ENCODE assay signal across 8 cellular contexts in the genomic region with DNA sequence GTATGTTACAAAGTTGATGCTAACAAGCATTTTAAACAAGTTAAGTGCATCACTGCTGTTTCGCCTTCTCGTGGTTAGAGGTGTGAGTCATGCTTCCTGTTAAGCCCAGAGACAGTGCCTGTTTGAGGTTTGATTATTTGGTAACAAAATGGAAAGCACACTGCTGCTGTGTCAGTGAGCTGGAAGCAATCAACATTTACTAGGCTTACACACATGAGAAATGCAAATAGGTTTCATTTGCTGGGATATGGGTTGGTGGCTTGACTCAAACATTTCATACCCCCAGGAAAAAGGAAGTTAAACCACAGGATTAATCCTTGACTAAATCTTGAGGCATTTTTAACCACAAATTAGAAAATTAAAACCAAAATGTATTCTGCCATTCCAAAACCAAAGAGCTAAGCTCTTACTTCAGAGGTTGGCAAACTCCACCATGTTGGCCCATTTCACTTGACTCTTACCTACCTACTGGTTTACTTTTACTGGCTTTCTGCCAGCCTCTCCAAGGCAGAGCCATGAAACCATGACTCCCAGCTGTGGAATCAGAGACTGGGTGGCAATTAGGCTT.
DNase-seq lines count a peak whose midpoint lies in the region; ATAC-seq and TF ChIP-seq lines count a peak whose summit lies in the region.

No MANE protein-coding gene starts in this region.

- peak overlapping the region; percentile 33 for H3K4me3 Mint-ChIP-seq in activated T-helper 17 cell treated with anti-CD3 and anti-CD28 coated beads, Interleukin-2, amount 50 U/mL, for 72 hours
- no peak overlapping the region for H3K4me3 Mint-ChIP-seq in stimulated activated memory B cell treated with anti-CD40 and anti-IgM and Interleukin-4, amounts not matched to agents 10 μg/mL and 1 μg/mL and 100 μg/mL, for 72 hours

- no peaks in the 10 kb centered on the region for H3K27me3 ChIP-seq in BE2C
- H3K27me3 ChIP-seq in Peyer's patch = no peaks in the 10 kb centered on the region

- DNase-seq in BE2C (peak; percentile 49), Peyer's patch (peak in 2 of 3 donors; percentile 19 to 67), islet precursor cell (peak; percentile 92), cerebellar nuclear complex (lab: John Stamatoyannopoulos, UW) (no peak)

- peaks cover 12% of the 10 kb centered on the region for H3K4me1 Mint-ChIP-seq in activated T-helper 17 cell treated with anti-CD3 and anti-CD28 coated beads, Interleukin-2, amount 50 U/mL, for 72 hours
- H3K4me1 Mint-ChIP-seq in stimulated activated memory B cell treated with anti-CD40 and anti-IgM and Interleukin-4, amounts not matched to agents 10 μg/mL and 1 μg/mL and 100 μg/mL, for 72 hours = no peaks in the 10 kb centered on the region

- peak; percentile 95 for ATAC-seq in GM19043 (IDR thresholded peaks at IDR 0.05; ENCODE audit: low read depth, unreplicated experiment)
- peak; percentile 85 for ATAC-seq in HG03469 (IDR thresholded peaks at IDR 0.05; ENCODE audit: unreplicated experiment)
- peak; percentile 98 for ATAC-seq in activated T-helper 17 cell treated with anti-CD3 and anti-CD28 coated beads, Interleukin-2, amount 50 U/mL, for 72 hours (replicated peaks)
- ATAC-seq in stimulated activated memory B cell treated with anti-CD40 and anti-IgM and Interleukin-4, amounts not matched to agents 10 μg/mL and 1 μg/mL and 100 μg/mL, for 72 hours = peak; percentile 61

- H3K4me1 ChIP-seq in BE2C (peaks cover 28% of the 10 kb centered on the region), Peyer's patch (no peaks in the 10 kb centered on the region)

- H3K4me3 ChIP-seq in BE2C (ENCODE audit: low read depth, low read length) (no peak overlapping the region), Peyer's patch (no peak overlapping the region)

- H3K27ac ChIP-seq in Peyer's patch = peak overlapping the region; percentile 6 to 46 (median 18)

- H3K36me3 ChIP-seq in BE2C (no peaks in the 10 kb centered on the region), Peyer's patch (no peaks in the 10 kb centered on the region)

- H3K9me3 Mint-ChIP-seq in activated T-helper 17 cell treated with anti-CD3 and anti-CD28 coated beads, Interleukin-2, amount 50 U/mL, for 72 hours = no peaks in the 10 kb centered on the region
- H3K9me3 Mint-ChIP-seq in stimulated activated memory B cell treated with anti-CD40 and anti-IgM and Interleukin-4, amounts not matched to agents 10 μg/mL and 1 μg/mL and 100 μg/mL, for 72 hours = peaks cover 3% of the 10 kb centered on the region

- TF ChIP-seq POLR2A in Peyer's patch (IDR thresholded peaks at IDR 0.05) = no peak

- H3K9me3 ChIP-seq in BE2C (no peaks in the 10 kb centered on the region), Peyer's patch (no peaks in the 10 kb centered on the region)

- TF ChIP-seq CTCF in BE2C (IDR thresholded peaks at IDR 0.05; ENCODE audit: low read depth, low read length) = no peak
- TF ChIP-seq CTCF in Peyer's patch (IDR thresholded peaks at IDR 0.05) = no peak

- no peaks in the 10 kb centered on the region for H3K36me3 Mint-ChIP-seq in activated T-helper 17 cell treated with anti-CD3 and anti-CD28 coated beads, Interleukin-2, amount 50 U/mL, for 72 hours (ENCODE audit: low read depth)
- H3K36me3 Mint-ChIP-seq in stimulated activated memory B cell treated with anti-CD40 and anti-IgM and Interleukin-4, amounts not matched to agents 10 μg/mL and 1 μg/mL and 100 μg/mL, for 72 hours = no peaks in the 10 kb centered on the region

- H3K27me3 Mint-ChIP-seq in activated T-helper 17 cell treated with anti-CD3 and anti-CD28 coated beads, Interleukin-2, amount 50 U/mL, for 72 hours = no peaks in the 10 kb centered on the region
- no peaks in the 10 kb centered on the region for H3K27me3 Mint-ChIP-seq in stimulated activated memory B cell treated with anti-CD40 and anti-IgM and Interleukin-4, amounts not matched to agents 10 μg/mL and 1 μg/mL and 100 μg/mL, for 72 hours

- H3K27ac Mint-ChIP-seq in activated T-helper 17 cell treated with anti-CD3 and anti-CD28 coated beads, Interleukin-2, amount 50 U/mL, for 72 hours = no peak overlapping the region
- no peak overlapping the region for H3K27ac Mint-ChIP-seq in stimulated activated memory B cell treated with anti-CD40 and anti-IgM and Interleukin-4, amounts not matched to agents 10 μg/mL and 1 μg/mL and 100 μg/mL, for 72 hours

Comparison
In these comparisons a context has a peak if more than half of its experiments do, and no peak if none do; other contexts are left out.
1. DNase-seq: peak in BE2C (single experiment), Peyer's patch (2 of 3) and islet precursor cell (single experiment); none in cerebellar nuclear complex (0 of 2).
2. Peak in every context shown above with its lines, with median percentiles within 50 percentile points of each other: ATAC-seq.